In genomic region chr2:105438104-105438929, GRCh38 we compare ENCODE assay signal across 1 cellular context.
A peak's percentile ranks its signal among the peaks of the same experiment; 100 is the strongest.
TF ChIP-seq lines count a peak whose summit lies in the region.

No MANE protein-coding gene starts in this region.

TF ChIP-seq in K562, 482 proteins besides CTCF, POLR2A, EP300 and RAD21 (continued from another document and continues in another):
- TF ChIP-seq ZNF512 (tag; IDR thresholded peaks at IDR 0.05) (no peak), NFIC (IDR thresholded peaks at IDR 0.05) (peak; percentile 85), SUPT5H (IDR thresholded peaks at IDR 0.05) (no peak), DPF2 (IDR thresholded peaks at IDR 0.05) (0 out of 2 replicates have a peak, but pooled peaks have one; percentile 28), SETDB1 (IDR thresholded peaks at IDR 0.05; ENCODE audit: low read length) (no peak), SOX6 (IDR thresholded peaks at IDR 0.05) (peak; percentile 15; the same call in 1 of the 2 replicates), EHMT2 (IDR thresholded peaks at IDR 0.05) (no peak), GABPB1 (CRISPR knock-in tag; IDR thresholded peaks at IDR 0.05) (no peak), SMARCE1 (IDR thresholded peaks at IDR 0.05) (no peak), GATA2 (CRISPR knock-in tag; IDR thresholded peaks at IDR 0.05) (peak; percentile 45; the same call in 1 of the 2 replicates), TARDBP (IDR thresholded peaks at IDR 0.05) (no peak), TAL1 (IDR thresholded peaks at IDR 0.05) (peak; percentile 44; the same call in 1 of the 2 replicates), RCOR1 (IDR thresholded peaks at IDR 0.05; ENCODE audit: borderline replicate concordance in 1 of 2, low read depth in 2 of 2, low read length in 2 of 2) (0 out of 4 replicates have a peak, but pooled peaks of 1 of the 2 experiments have one; percentile 60), SIX5 (IDR thresholded peaks at IDR 0.05; ENCODE audit: borderline replicate concordance in 1 of 2, insufficient read depth in 1 of 2, low read depth in 1 of 2, low read length in 2 of 2) (no peak), ATF1 (CRISPR knock-in tag; IDR thresholded peaks at IDR 0.05) (no peak), ATF1 (tag; IDR thresholded peaks at IDR 0.05) (peak; percentile 36; the same call in 1 of the 2 replicates), IFI16 (CRISPR knock-in tag; IDR thresholded peaks at IDR 0.05) (no peak), ZNF511 (CRISPR knock-in tag; IDR thresholded peaks at IDR 0.05) (no peak), ZBTB7A (IDR thresholded peaks at IDR 0.05; ENCODE audit: borderline replicate concordance, control insufficient read depth, low read depth, low read length) (0 out of 2 replicates have a peak, but pooled peaks have one; percentile 19), ZNF318 (IDR thresholded peaks at IDR 0.05; ENCODE audit: borderline replicate concordance in 1 of 2, low read depth in 1 of 2) (no peak), DACH1 (IDR thresholded peaks at IDR 0.05; ENCODE audit: partially characterized antibody) (peak; percentile 33), SNRNP70 (optimal IDR thresholded peaks at IDR 0.05; ENCODE audit: low read depth, low read length) (no peak), ZNF551 (CRISPR knock-in tag; IDR thresholded peaks at IDR 0.05) (no peak), SLC30A9 (CRISPR knock-in tag; IDR thresholded peaks at IDR 0.05) (no peak), KHSRP (IDR thresholded peaks at IDR 0.05) (no peak), ZNF766 (CRISPR knock-in tag; conservative IDR thresholded peaks at IDR 0.05) (0 out of 2 replicates have a peak, but pooled peaks have one; percentile 63), RBM14 (IDR thresholded peaks at IDR 0.05; ENCODE audit: borderline replicate concordance, insufficient read depth, low read depth, low read length) (no peak), CBFA2T2 (conservative IDR thresholded peaks at IDR 0.05) (peak; percentile 87), GABPA (tag; conservative IDR thresholded peaks at IDR 0.05; ENCODE audit: low read depth) (no peak), RBM17 (IDR thresholded peaks at IDR 0.05; ENCODE audit: borderline replicate concordance, low read depth, low read length) (no peak), ESRRA (IDR thresholded peaks at IDR 0.05; ENCODE audit: borderline replicate concordance, low read depth) (no peak), ZNF239 (CRISPR knock-in tag; IDR thresholded peaks at IDR 0.05) (peak; percentile 21; the same call in 1 of the 2 replicates), GTF2F1 (IDR thresholded peaks at IDR 0.05; ENCODE audit: low read depth, low read length) (no peak), ERF (CRISPR knock-in tag; IDR thresholded peaks at IDR 0.05) (peak; percentile 62; the same call in 1 of the 2 replicates), NR4A1 (CRISPR knock-in tag; IDR thresholded peaks at IDR 0.05) (no peak), NR4A1 (tag; IDR thresholded peaks at IDR 0.05) (no peak), STAT5B (CRISPR knock-in tag; IDR thresholded peaks at IDR 0.05) (no peak), TRIM24 (IDR thresholded peaks at IDR 0.05) (peak; percentile 74 to 85), MIER1 (IDR thresholded peaks at IDR 0.05; ENCODE audit: low read depth) (no peak), RBM34 (IDR thresholded peaks at IDR 0.05; ENCODE audit: borderline replicate concordance, insufficient read depth, low read length) (no peak), STAT5A (IDR thresholded peaks at IDR 0.05; ENCODE audit: borderline replicate concordance, low read length) (peak; percentile 24; the same call in 1 of the 2 replicates), KDM4B (IDR thresholded peaks at IDR 0.05; ENCODE audit: borderline replicate concordance in 2 of 2, low read depth in 1 of 2) (no peak), ELF2 (CRISPR knock-in tag; IDR thresholded peaks at IDR 0.05) (no peak), ZKSCAN3 (CRISPR knock-in tag; IDR thresholded peaks at IDR 0.05) (no peak), ZC3H4 (CRISPR knock-in tag; IDR thresholded peaks at IDR 0.05; ENCODE audit: borderline replicate concordance) (no peak), ZNF232 (CRISPR knock-in tag; IDR thresholded peaks at IDR 0.05) (no peak), ETV5 (CRISPR knock-in tag; IDR thresholded peaks at IDR 0.05; ENCODE audit: low read depth) (0 out of 2 replicates have a peak, but pooled peaks have one; percentile 27), EP400 (IDR thresholded peaks at IDR 0.05) (no peak), SMAD3 (CRISPR knock-in tag; conservative IDR thresholded peaks at IDR 0.05) (peak; percentile 56; the same call in 1 of the 2 replicates), CC2D1A (IDR thresholded peaks at IDR 0.05) (no peak), UBTF (IDR thresholded peaks at IDR 0.05; ENCODE audit: borderline replicate concordance in 1 of 2, low read depth in 2 of 2, low read length in 2 of 2) (no peak), NFXL1 (CRISPR knock-in tag; IDR thresholded peaks at IDR 0.05) (no peak), FOS (IDR thresholded peaks at IDR 0.05; ENCODE audit: extremely low read depth, insufficient read length) (no peak), MTA2 (IDR thresholded peaks at IDR 0.05; ENCODE audit: low read depth) (peak; percentile 25; the same call in 1 of the 2 replicates), CBFA2T3 (IDR thresholded peaks at IDR 0.05) (peak; percentile 86), MXD1 (CRISPR knock-in tag; IDR thresholded peaks at IDR 0.05; ENCODE audit: borderline replicate concordance, poor library complexity, severe bottlenecking) (no peak), ZNF431 (CRISPR knock-in tag; IDR thresholded peaks at IDR 0.05) (no peak), SMAD4 (CRISPR knock-in tag; conservative IDR thresholded peaks at IDR 0.05) (peak; percentile 77), ZNF324 (CRISPR knock-in tag; IDR thresholded peaks at IDR 0.05) (no peak), MAFF (IDR thresholded peaks at IDR 0.05; ENCODE audit: low read length) (no peak)
- TF ChIP-seq, protein P1, sequence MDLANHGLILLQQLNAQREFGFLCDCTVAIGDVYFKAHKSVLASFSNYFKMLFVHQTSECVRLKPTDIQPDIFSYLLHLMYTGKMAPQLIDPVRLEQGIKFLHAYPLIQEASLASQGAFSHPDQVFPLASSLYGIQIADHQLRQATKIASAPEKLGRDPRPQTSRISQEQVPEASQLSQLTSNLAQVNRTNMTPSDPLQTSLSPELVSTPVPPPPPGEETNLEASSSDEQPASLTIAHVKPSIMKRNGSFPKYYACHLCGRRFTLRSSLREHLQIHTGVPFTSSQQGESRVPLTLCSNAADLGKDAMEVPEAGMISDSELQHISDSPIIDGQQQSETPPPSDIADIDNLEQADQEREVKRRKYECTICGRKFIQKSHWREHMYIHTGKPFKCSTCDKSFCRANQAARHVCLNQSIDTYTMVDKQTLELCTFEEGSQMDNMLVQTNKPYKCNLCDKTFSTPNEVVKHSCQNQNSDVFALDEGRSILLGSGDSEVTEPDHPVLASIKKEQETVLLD (IDR thresholded peaks at IDR 0.05), result no peak
- TF ChIP-seq, protein P2, sequence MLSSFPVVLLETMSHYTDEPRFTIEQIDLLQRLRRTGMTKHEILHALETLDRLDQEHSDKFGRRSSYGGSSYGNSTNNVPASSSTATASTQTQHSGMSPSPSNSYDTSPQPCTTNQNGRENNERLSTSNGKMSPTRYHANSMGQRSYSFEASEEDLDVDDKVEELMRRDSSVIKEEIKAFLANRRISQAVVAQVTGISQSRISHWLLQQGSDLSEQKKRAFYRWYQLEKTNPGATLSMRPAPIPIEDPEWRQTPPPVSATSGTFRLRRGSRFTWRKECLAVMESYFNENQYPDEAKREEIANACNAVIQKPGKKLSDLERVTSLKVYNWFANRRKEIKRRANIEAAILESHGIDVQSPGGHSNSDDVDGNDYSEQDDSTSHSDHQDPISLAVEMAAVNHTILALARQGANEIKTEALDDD (IDR thresholded peaks at IDR 0.05), result no peak
- TF ChIP-seq, protein P3, sequence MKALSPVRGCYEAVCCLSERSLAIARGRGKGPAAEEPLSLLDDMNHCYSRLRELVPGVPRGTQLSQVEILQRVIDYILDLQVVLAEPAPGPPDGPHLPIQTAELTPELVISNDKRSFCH (CRISPR knock-in tag; IDR thresholded peaks at IDR 0.05), result no peak
- TF ChIP-seq, protein P3 (tag; IDR thresholded peaks at IDR 0.05), result peak; percentile 49; the same call in 1 of the 2 replicates
